ENCODE assay signal across 20 cellular contexts in the genomic region with DNA sequence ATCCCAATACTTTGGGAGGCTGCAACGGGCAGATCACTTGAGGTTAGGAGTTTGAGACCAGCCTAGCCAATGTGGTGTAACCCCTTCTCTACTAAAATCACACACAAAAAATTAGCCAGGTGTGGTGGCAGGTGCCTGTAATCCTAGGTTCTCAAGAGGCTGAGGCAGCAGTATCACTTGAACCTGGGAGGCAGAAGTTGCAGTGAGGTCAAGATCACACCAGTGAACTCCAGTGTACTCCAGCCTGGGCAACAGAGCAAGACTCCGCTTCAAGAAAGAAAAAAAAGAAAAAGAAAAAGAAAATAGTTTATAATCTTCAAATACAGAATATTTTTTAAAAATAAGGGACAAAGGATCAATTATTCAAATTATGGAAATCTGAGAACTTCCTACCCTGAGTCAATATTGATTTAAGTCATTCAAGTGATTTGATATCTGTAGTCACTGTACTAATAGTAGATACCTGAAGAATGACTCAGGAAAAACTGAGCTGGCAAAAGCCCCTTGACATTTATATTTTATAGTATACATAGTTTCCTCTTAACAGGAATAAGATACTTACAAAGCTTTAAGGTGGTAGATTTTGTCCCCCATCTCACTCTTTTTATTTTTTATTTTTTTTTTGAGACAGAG.
DNase-seq lines count a peak whose midpoint lies in the region; TF ChIP-seq lines count a peak whose summit lies in the region.
"Had no signal": no experiment of that assay in that cellular context is flagged by ENCODE, and none has a peak within 500 bp of the region (broad histone marks: within the 10 kb centered on the region; RNA-seq: fewer than 3 reads in every experiment).

No MANE protein-coding gene starts in this region.

- POLR2A ChIA-PET in MCF 10A (lab: Yijun Ruan, JAX): interaction anchor here (0.5 to 1.3 kb wide), 3 partner anchors 23 to 61 kb away, joined by 3 to 5 read pairs (median 3); partner anchors contain the start of gene PTBP3

- H3K4me1 Mint-ChIP-seq in MCF 10A (ENCODE audit: insufficient read depth, unreplicated experiment): no peaks in the 10 kb centered on the region

- H3K27me3 Mint-ChIP-seq in MCF 10A (ENCODE audit: insufficient read depth, unreplicated experiment): no peaks in the 10 kb centered on the region
- H3K27me3 Mint-ChIP-seq: CD4-positive, alpha-beta memory T cell had no signal

- TF ChIP-seq CTCF in MCF 10A (IDR thresholded peaks at IDR 0.05; ENCODE audit: unreplicated experiment): no peak
- TF ChIP-seq CTCF in breast epithelium (IDR thresholded peaks at IDR 0.05): no peak

- H3K27ac Mint-ChIP-seq in MCF 10A (ENCODE audit: low read depth, unreplicated experiment): peak overlapping the region; percentile 31
- H3K27ac Mint-ChIP-seq: endodermal cell had no signal

- peaks cover 45% of the 10 kb centered on the region for H3K36me3 Mint-ChIP-seq in MCF 10A (ENCODE audit: insufficient read depth, unreplicated experiment)

- intact Hi-C loops in MCF 10A (cut with micrococcal nuclease): no loop called here
- intact Hi-C loops in breast epithelium (cut with DNase I; ENCODE audit: low total_unique reads): no loop called here

- CTCF ChIA-PET in MCF 10A (lab: Yijun Ruan, JAX): no interaction called here

- H3K4me3 ChIP-seq in breast epithelium: no peak overlapping the region
- H3K4me3 ChIP-seq: HAP-1 had no signal

- DNase-seq in MCF 10A (ENCODE audit: unreplicated experiment) (no peak), breast epithelium (ENCODE audit: low spot score in 2 of 2) (no peak), NCI-H748 (lab: John Stamatoyannopoulos, UW; ENCODE audit: unreplicated experiment) (peak; percentile 65), epithelial cell of prostate (ENCODE audit: low read depth, low spot score) (no peak), KG1 (lab: John Stamatoyannopoulos, UW) (no peak), T-helper 9 cell (no peak), NCI-H774 (lab: John Stamatoyannopoulos, UW) (no peak), ureter (ENCODE audit: low spot score) (no peak)
- DNase-seq: activated gamma-delta T cell; amygdala; CD4-positive, alpha-beta memory T cell; DND-41; endodermal cell; hypothalamus; MM.1S; NCI-H187 treated with DMSO at 0.1 percent for 48 hours; SHP77 treated with DMSO at 0.1 percent for 48 hours; stimulated activated naive CD8-positive, alpha-beta T cell treated with anti-CD3 and anti-CD28 coated beads, Interleukin-15, Interleukin-2, amounts not matched to agents 100 U/mL and 50 U/mL, for 24 hours had no signal

- no peaks in the 10 kb centered on the region for H3K9me3 Mint-ChIP-seq in MCF 10A (ENCODE audit: unreplicated experiment)
- H3K9me3 Mint-ChIP-seq: CD4-positive, alpha-beta memory T cell; endodermal cell; T-helper 2 cell treated with Interferon-gamma antibody and Interleukin-4, amounts not matched to agents 5 μg/mL and 100 μg/mL, for 36 hours had no signal

- TF ChIP-seq POLR2A in breast epithelium (IDR thresholded peaks at IDR 0.05): no peak

- no TSS peak for BruUV-seq in MCF 10A (replicated peaks; lab: Mats Ljungman, UMichigan)

- no peak overlapping the region for H3K27ac ChIP-seq in breast epithelium
- H3K27ac ChIP-seq in epithelial cell of prostate: peak overlapping the region; percentile 8

- no peaks in the 10 kb centered on the region for H3K36me3 ChIP-seq in breast epithelium
- H3K36me3 ChIP-seq: HAP-1 had no signal

- H3K4me3 Mint-ChIP-seq in MCF 10A (ENCODE audit: unreplicated experiment): no peak overlapping the region
- H3K4me3 Mint-ChIP-seq: CD4-positive, alpha-beta memory T cell; endodermal cell; T-helper 2 cell treated with Interferon-gamma antibody and Interleukin-4, amounts not matched to agents 5 μg/mL and 100 μg/mL, for 36 hours had no signal

- H3K4me1 ChIP-seq in breast epithelium: no peaks in the 10 kb centered on the region
- H3K4me1 ChIP-seq: HAP-1 had no signal

- H3K9me3 ChIP-seq in breast epithelium: no peaks in the 10 kb centered on the region
- H3K9me3 ChIP-seq: HAP-1 had no signal

- H3K27me3 ChIP-seq in breast epithelium: no peaks in the 10 kb centered on the region
